26 cellular contexts compared by ENCODE assay signal in the genomic region with DNA sequence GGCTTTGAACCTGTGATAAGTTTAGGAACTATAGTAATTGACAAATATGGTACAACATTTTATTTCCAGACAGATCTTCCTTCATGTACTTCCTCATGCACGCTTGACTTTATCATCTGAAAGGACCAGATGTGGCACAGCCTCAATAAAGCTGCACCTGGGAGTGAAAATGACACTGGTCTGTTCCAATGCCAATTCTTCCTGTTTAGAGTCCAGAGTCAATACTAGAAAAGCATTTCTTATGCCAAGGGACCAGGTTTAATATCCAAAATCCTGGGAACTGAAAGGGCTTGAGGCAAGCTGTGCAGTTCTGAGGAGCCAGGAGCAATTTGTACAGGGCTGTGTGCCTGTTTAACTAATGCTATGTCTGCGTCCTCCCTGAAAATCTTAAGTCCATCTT.
"Had no signal": no experiment of that assay in that cellular context is flagged by ENCODE, and none has a peak within 500 bp of the region (broad histone marks: within the 10 kb centered on the region; RNA-seq: fewer than 3 reads in every experiment).

No MANE protein-coding gene starts in this region.

- H3K4me3 Mint-ChIP-seq: activated CD4-positive, alpha-beta T cell treated with anti-CD3 and anti-CD28 coated beads for 36 hours; activated CD8-positive, alpha-beta T cell treated with anti-CD3 and anti-CD28 coated beads, Interleukin-2, amount 10 ng/mL, durations not matched to agents 7 days and 5 days; activated naive CD4-positive, alpha-beta T cell treated with anti-CD3 and anti-CD28 coated beads, Interleukin-2, amount 50 U/mL, for 24 hours had no signal

- H3K4me3 ChIP-seq: MG63, SK-N-MC had no signal

- DNase-seq: activated CD4-positive, alpha-beta T cell treated with anti-CD3 and anti-CD28 coated beads for 36 hours; activated CD4-positive, alpha-beta T cell treated with anti-CD3 and anti-CD28 coated beads, Interleukin-2, amount 50 U/mL, for 4 hours; activated CD8-positive, alpha-beta memory T cell treated with anti-CD3 and anti-CD28 coated beads, Interleukin-2, amount 50 U/mL, for 48 hours; activated CD8-positive, alpha-beta T cell treated with anti-CD3 and anti-CD28 coated beads, Interleukin-2, amount 10 ng/mL, durations not matched to agents 7 days and 5 days; activated naive CD4-positive, alpha-beta T cell; activated T-cell treated with anti-CD3 and anti-CD28 coated beads, Interleukin-2, amount 50 U/mL, for 1 hour; aorta; central memory CD4-positive, alpha-beta T cell; MG63; MV-4-11; NCI-H1105 treated with DMSO at 0.1 percent for 48 hours; NCI-H146; NCI-H187 treated with DMSO at 0.1 percent for 48 hours; NCI-H2171 treated with DMSO at 0.1 percent for 48 hours; NCI-H524 treated with DMSO at 0.1 percent for 48 hours; NCI-H748 treated with DMSO at 0.1 percent for 48 hours; OCI-M1; RPMI8226; T-helper 1 cell; WERI-Rb-1 had no signal

- H3K27ac Mint-ChIP-seq: activated CD4-positive, alpha-beta T cell treated with anti-CD3 and anti-CD28 coated beads for 36 hours; activated CD8-positive, alpha-beta T cell treated with anti-CD3 and anti-CD28 coated beads, Interleukin-2, amount 10 ng/mL, durations not matched to agents 7 days and 5 days; activated naive CD4-positive, alpha-beta T cell treated with anti-CD3 and anti-CD28 coated beads, Interleukin-2, amount 50 U/mL, for 24 hours had no signal

- H3K36me3 ChIP-seq: MG63, WERI-Rb-1 had no signal

- H3K9me3 ChIP-seq: MG63 had no signal

- H3K27me3 ChIP-seq: MG63 had no signal

- H3K27me3 Mint-ChIP-seq: activated CD4-positive, alpha-beta T cell treated with anti-CD3 and anti-CD28 coated beads for 36 hours; activated naive CD4-positive, alpha-beta T cell treated with anti-CD3 and anti-CD28 coated beads, Interleukin-2, amount 50 U/mL, for 24 hours had no signal

- H3K27ac ChIP-seq: KMS-11, SK-N-MC, WERI-Rb-1 had no signal

- ATAC-seq: activated CD4-positive, alpha-beta T cell treated with anti-CD3 and anti-CD28 coated beads for 36 hours; activated CD8-positive, alpha-beta T cell treated with anti-CD3 and anti-CD28 coated beads, Interleukin-2, amount 10 ng/mL, durations not matched to agents 7 days and 5 days; Panc1; Right ventricle myocardium inferior had no signal

- FAIRE-seq: bronchial epithelial cell had no signal
